ENCODE assay signal across 3 cellular contexts in the genomic region with DNA sequence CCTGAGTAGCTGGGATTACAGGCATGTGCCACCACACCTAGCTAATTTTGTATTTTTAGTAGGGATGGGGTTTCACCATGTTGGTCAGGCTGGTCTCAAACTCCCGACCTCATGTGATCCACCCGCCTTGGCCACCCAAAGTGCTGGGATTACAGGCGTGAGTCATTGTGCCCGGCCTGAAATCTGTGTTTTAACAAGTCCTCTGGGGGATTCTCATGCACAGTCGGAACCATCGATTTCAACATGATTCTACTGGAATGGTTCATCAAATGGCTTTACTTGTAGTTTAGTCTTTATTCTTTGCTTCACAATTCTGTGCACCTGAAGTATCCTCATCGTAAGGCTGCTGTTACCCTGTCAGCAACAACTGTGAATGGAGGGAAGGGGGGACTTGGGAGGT. TPM values are rescaled to one million over a fixed set of nuclear protein-coding genes. Genes with fewer than 3 reads are reported as not detected.
"Had no signal": no experiment of that assay in that cellular context is flagged by ENCODE, and none has a peak within 500 bp of the region (broad histone marks: within the 10 kb centered on the region; RNA-seq: fewer than 3 reads in every experiment).

No MANE protein-coding gene starts in this region.

RNA-seq across cellular contexts. Expression of a gene that starts 28.9 kb away (rescaled TPM):
- total RNA-seq: M059J, PC-3, SJSA1 had no signal
